In the genomic region with DNA sequence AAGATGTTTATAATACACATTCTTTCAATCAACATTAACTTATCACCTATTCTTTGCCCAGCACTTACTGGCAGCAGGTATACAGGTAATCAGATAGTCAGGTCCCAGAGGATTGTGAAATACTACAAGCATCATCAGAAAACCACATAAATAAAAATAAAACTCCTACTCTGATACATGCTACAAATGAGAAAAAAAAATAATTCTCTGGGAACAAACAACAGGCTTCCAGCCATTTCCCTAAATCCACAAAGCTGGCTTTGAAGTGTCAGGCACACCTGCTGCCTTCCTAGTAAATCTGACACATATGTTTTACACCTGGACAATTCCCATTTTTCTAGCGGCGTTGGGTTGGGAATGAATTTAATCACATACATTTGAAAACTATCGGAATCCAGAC, we compare ENCODE assay signal across 28 cellular contexts.
"Had no signal": no experiment of that assay in that cellular context is flagged by ENCODE, and none has a peak within 500 bp of the region (broad histone marks: within the 10 kb centered on the region; RNA-seq: fewer than 3 reads in every experiment).

No MANE protein-coding gene starts in this region.

- FAIRE-seq: islet of Langerhans, kidney, urothelium cell line had no signal

- H3K27ac ChIP-seq: left lung, lower lobe of right lung, parathyroid adenoma, psoas muscle, right atrium auricular region, skin epidermis, stomach, testis, tibial artery, upper lobe of right lung had no signal

- H3K36me3 ChIP-seq: left lung, lower lobe of right lung, right atrium auricular region, stomach, tibial artery, upper lobe of right lung had no signal

- H3K9me3 ChIP-seq: left lung, lower lobe of right lung, psoas muscle, right atrium auricular region, stomach, testis, tibial artery, upper lobe of right lung had no signal

- H2AFZ ChIP-seq: parathyroid adenoma had no signal

- DNase-seq: hypothalamus; immature natural killer cell; kidney; left colon; left lung; lower lobe of right lung; mammary epithelial cell; mesenchymal stem cell; naive thymus-derived CD8-positive, alpha-beta T cell; nucleus accumbens; psoas muscle; stimulated activated CD4-positive, alpha-beta T cell treated with anti-CD3 and anti-CD28 coated beads, Interleukin-12 subunit alpha, Interleukin-12 subunit beta, amount 100 ng/mL, for 4 hours; stimulated activated CD4-positive, alpha-beta T cell treated with anti-CD3 and anti-CD28 coated beads, Interleukin-15, amount 100 ng/mL, for 24 hours; stimulated activated CD4-positive, alpha-beta T cell treated with anti-CD3 and anti-CD28 coated beads, Interleukin-2, amount 100 ng/mL, for 24 hours; stimulated activated CD4-positive, alpha-beta T cell treated with anti-CD3 and anti-CD28 coated beads, Interleukin-4, amount 100 ng/mL, for 1 hour; stimulated activated naive B cell treated with anti-CD40 and anti-IgM and Interleukin-4, amounts not matched to agents 10 μg/mL and 1 μg/mL and 100 μg/mL, for 72 hours; stimulated activated naive CD8-positive, alpha-beta T cell treated with anti-CD3 and anti-CD28 coated beads, Interleukin-15, Interleukin-2, amounts not matched to agents 100 U/mL and 50 U/mL, for 24 hours; stomach; testis; tibial artery; trophoblast cell; upper lobe of right lung had no signal

- H3K79me2 ChIP-seq: parathyroid adenoma had no signal

- H3K9ac ChIP-seq: parathyroid adenoma had no signal

- ATAC-seq: left colon; left lung; lower lobe of right lung; naive thymus-derived CD8-positive, alpha-beta T cell; psoas muscle; sciatic nerve; stimulated activated naive B cell treated with anti-CD40 and anti-IgM and Interleukin-4, amounts not matched to agents 10 μg/mL and 1 μg/mL and 100 μg/mL, for 72 hours; stimulated activated naive CD8-positive, alpha-beta T cell treated with anti-CD3 and anti-CD28 coated beads, Interleukin-15, Interleukin-2, amounts not matched to agents 100 U/mL and 50 U/mL, for 24 hours; upper lobe of right lung had no signal

- H3K4me3 ChIP-seq: left lung, lower lobe of right lung, psoas muscle, right atrium auricular region, skin epidermis, stomach, testis, tibial artery, upper lobe of right lung had no signal

- H3K27me3 ChIP-seq: right atrium auricular region, testis, upper lobe of right lung had no signal

- H3K4me1 ChIP-seq: left lung, lower lobe of right lung, parathyroid adenoma, psoas muscle, right atrium auricular region, stomach, testis, tibial artery, upper lobe of right lung had no signal
